In genomic region chr16:74832228-74832627, GRCh38 we compare ENCODE assay signal across 34 cellular contexts. TPM values are rescaled to one million over a fixed set of nuclear protein-coding genes. Genes with fewer than 3 reads are reported as not detected.
A peak's percentile ranks its signal among the peaks of the same experiment; 100 is the strongest.
DNase-seq lines count a peak whose midpoint lies in the region; ATAC-seq, FAIRE-seq and TF ChIP-seq lines count a peak whose summit lies in the region.
"Had no signal": no experiment of that assay in that cellular context is flagged by ENCODE, and none has a peak within 500 bp of the region (broad histone marks: within the 10 kb centered on the region; RNA-seq: fewer than 3 reads in every experiment).

No MANE protein-coding gene starts in this region.

- TF ChIP-seq POLR2A in K562 (conservative IDR thresholded peaks at IDR 0.05) = no peak

- no TSS peak for BruUV-seq in K562 (replicated peaks; lab: Mats Ljungman, UMichigan)

- FAIRE-seq in K562 (lab: Jason Lieb, UNC) = no peak
- FAIRE-seq: A204.1, A549, D721Med had no signal

- no peaks in the 10 kb centered on the region for H4K20me1 ChIP-seq in K562 (replicated peaks; ENCODE audit: control insufficient read depth, insufficient read depth, low read length)
- H4K20me1 ChIP-seq: BLaER1; BLaER1 treated with 17β-estradiol and CSF1 and Interleukin-3, amounts not matched to agents 10 nM and 100 nM had no signal

- H3K27me3 ChIP-seq in K562 (ENCODE audit: control insufficient read depth in 2 of 2, insufficient read depth in 2 of 2, low read length in 2 of 2) = peaks cover 2 to 5% of the 10 kb centered on the region in 2 experiments; a peak in 3 of 5 replicates
- H3K27me3 ChIP-seq: BE2C; BLaER1; BLaER1 treated with 17β-estradiol and CSF1 and Interleukin-3, amounts not matched to agents 10 nM and 100 nM had no signal

- H3K79me2 ChIP-seq in K562 (ENCODE audit: control insufficient read depth, insufficient read depth, low read length) = no peaks in the 10 kb centered on the region

- 3% methylated on average over 5 of the region's 5 CpGs for WGBS in K562 (ENCODE audit: insufficient coverage, low coverage, missing lambda C conversion rate)

- H3K9me1 ChIP-seq in K562 (ENCODE audit: control insufficient read depth, insufficient read depth, low read length) = no peaks in the 10 kb centered on the region

- intact Hi-C loops in K562 (cut with micrococcal nuclease) = no loop called here

- no peak overlapping the region for H3K4me3 ChIP-seq in K562
- H3K4me3 ChIP-seq: A549; BLaER1; BLaER1 treated with 17β-estradiol and CSF1 and Interleukin-3, amounts not matched to agents 10 nM and 100 nM had no signal

- CTCF ChIA-PET in K562 (lab: Yijun Ruan, JAX; ENCODE audit: low intra/inter-chr PET ratio) = no interaction called here

- no peaks in the 10 kb centered on the region for H3K9me3 ChIP-seq in K562 (replicated peaks; ENCODE audit: control insufficient read depth, insufficient read depth, low read depth, low read length)
- H3K9me3 ChIP-seq: BE2C, Caco-2 had no signal

- DNase-seq in K562 (ENCODE audit: extremely low read depth in 1 of 4, low spot score in 3 of 4) (no peak), NCI-H526 treated with DMSO at 0.1 percent for 48 hours (lab: John Stamatoyannopoulos, UW) (no peak)
- DNase-seq: 8988T; ACHN; AML-193; BE2C; C1 segment of cervical spinal cord; Calu3; CD4-positive, alpha-beta memory T cell; CD4-positive, alpha-beta T cell; CD4-positive, CD25-positive, alpha-beta regulatory T cell; CD8-positive, alpha-beta memory T cell; CD8-positive, alpha-beta T cell; COR-L47; DMS 273 treated with DMSO at 0.1 percent for 48 hours; DMS153; DMS53; DMS79; DMS79 treated with DMSO at 0.1 percent for 48 hours; DND-41; EL had no signal

- in situ Hi-C loops in K562 (cut with MboI) = no loop called here

- no peaks in the 10 kb centered on the region; a peak in 1 of 5 replicates for H3K4me1 ChIP-seq in K562 (replicated peaks in 1 of 2; ENCODE audit: control insufficient read depth in 2 of 2, insufficient read depth in 2 of 2, low read length in 2 of 2)
- H3K4me1 ChIP-seq: BE2C; BLaER1; BLaER1 treated with 17β-estradiol and CSF1 and Interleukin-3, amounts not matched to agents 10 nM and 100 nM had no signal

- TF ChIP-seq CTCF in K562 (IDR thresholded peaks at IDR 0.05 in 2 of 3, conservative IDR thresholded peaks at IDR 0.05 in 1 of 3; ENCODE audit: insufficient read depth in 2 of 3, low read depth in 1 of 3, low read length in 3 of 3) = no peak

- no peak overlapping the region for H2AFZ ChIP-seq in K562 (ENCODE audit: low read depth, low read length)

- H3K27ac ChIP-seq in K562 (ENCODE audit: extremely low read depth, low read depth, low read length) = no peak overlapping the region
- H3K27ac ChIP-seq: 22Rv1; A549; BLaER1; BLaER1 treated with 17β-estradiol and CSF1 and Interleukin-3, amounts not matched to agents 10 nM and 100 nM; C4-2B had no signal

- no peak for TF ChIP-seq RAD21 in K562 (CRISPR knock-in tag; conservative IDR thresholded peaks at IDR 0.05 in 1 of 2, IDR thresholded peaks at IDR 0.05 in 1 of 2)

- no peak overlapping the region for H3K9ac ChIP-seq in K562 (ENCODE audit: insufficient read depth in 1 of 2, low read depth in 2 of 2, low read length in 2 of 2)
- H3K9ac ChIP-seq: BLaER1; BLaER1 treated with 17β-estradiol and CSF1 and Interleukin-3, amounts not matched to agents 10 nM and 100 nM had no signal

- no peak for TF ChIP-seq EP300 in K562 (IDR thresholded peaks at IDR 0.05; ENCODE audit: low read length)

- ATAC-seq in K562 = no peak
- ATAC-seq: A549; CD8-positive, alpha-beta T cell had no signal

- no peaks in the 10 kb centered on the region for H3K36me3 ChIP-seq in K562 (ENCODE audit: control insufficient read depth, insufficient read depth, low read length)
- H3K36me3 ChIP-seq: BE2C; BLaER1; BLaER1 treated with 17β-estradiol and CSF1 and Interleukin-3, amounts not matched to agents 10 nM and 100 nM had no signal

- POLR2A ChIA-PET in K562 (lab: Yijun Ruan, JAX) = interaction anchor here (0.6 kb wide), 2 partner anchors 12 to 19 kb away, joined by 3 read pairs; no protein-coding TSS in a partner anchor

- no peak overlapping the region for H3K4me2 ChIP-seq in K562 (ENCODE audit: insufficient read depth, low read length)
- H3K4me2 ChIP-seq: A549; BLaER1; BLaER1 treated with 17β-estradiol and CSF1 and Interleukin-3, amounts not matched to agents 10 nM and 100 nM had no signal

TF ChIP-seq in K562, 482 proteins besides CTCF, POLR2A, EP300 and RAD21:
- TF ChIP-seq PTRF (tag; IDR thresholded peaks at IDR 0.05) (no peak), DACH1 (IDR thresholded peaks at IDR 0.05; ENCODE audit: partially characterized antibody) (peak; percentile 95)

RNA-seq across cellular contexts. Expression of gene FA2H, which starts 57.6 kb away (rescaled TPM):
- not detected in 2 replicates for total RNA-seq in K562 (2011; cell fraction: chromatin; rRNA removed; ENCODE audit: low replicate concordance)
- not detected in 2 replicates for total RNA-seq in K562 (2011; cell fraction: nucleolus; rRNA removed)
- not detected in 2 replicates for total RNA-seq in K562 (2011; cell fraction: nucleoplasm; rRNA removed)
- total RNA-seq in K562 (2014; rRNA removed) (not detected in 2 replicates), K562 (2014; rRNA removed; fragmentation: Illumina TruSeq; extraction: Trizol) (not detected in 2 replicates), K562 (2015; rRNA removed; fragmentation: Illumina TruSeq; extraction: Trizol) (not detected in 2 replicates), K562 (2021) (not detected in 2 replicates)
- polyA plus RNA-seq in K562 (2011; rRNA removed) (not detected in 2 replicates), K562 (2014; fragmentation: Illumina TruSeq; extraction: Trizol) (not detected in 2 replicates), K562 (2014; fragmentation: Nextera tagmentation; extraction: Ambion mirVana) (not detected), K562 (2014; rRNA removed) (not detected in 2 replicates)
- not detected in 2 replicates for polyA plus RNA-seq in K562 (2011; cell fraction: cytosol; rRNA removed)
- polyA plus RNA-seq in K562 (2011; cell fraction: nucleus; rRNA removed) = not detected in 2 replicates
- polyA plus RNA-seq in K562 (2012) = not detected in 2 replicates
- not detected in 2 replicates for polyA minus RNA-seq in K562 (2011; rRNA and poly(A)+ RNA removed)
- polyA minus RNA-seq in K562 (2011; cell fraction: cytosol; rRNA and poly(A)+ RNA removed) = not detected in 2 replicates
- not detected in 2 replicates for polyA minus RNA-seq in K562 (2011; cell fraction: nucleus; rRNA and poly(A)+ RNA removed)
- total RNA-seq: A673; CD4-positive, alpha-beta T cell; CD8-positive, alpha-beta memory T cell; CD8-positive, alpha-beta T cell; Daoy had no signal
- polyA plus RNA-seq: AG04450; BJ; CD14-positive monocyte; CD4-positive, CD25-positive, alpha-beta regulatory T cell; CD8-positive, alpha-beta memory T cell had no signal
